ENCODE assay signal across 17 cellular contexts in the genomic region with DNA sequence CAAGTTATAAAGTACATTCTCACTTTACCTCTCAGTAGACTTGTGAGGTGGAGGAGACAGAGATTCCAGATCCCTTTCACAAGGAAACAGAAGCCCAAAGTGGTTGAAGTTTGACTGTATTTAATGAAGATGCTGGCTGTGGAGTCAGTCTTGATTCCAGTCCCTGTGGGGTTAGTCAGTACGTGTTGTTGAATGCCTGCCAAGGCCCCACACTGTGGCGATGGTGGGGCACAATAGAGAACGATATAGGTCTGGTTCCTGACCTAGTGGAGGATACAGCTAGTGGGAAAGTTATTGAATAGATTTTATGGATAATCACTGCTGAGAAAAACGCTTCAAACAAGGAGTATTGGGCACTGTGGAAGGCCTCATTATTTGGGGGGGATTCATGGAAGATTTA.
A peak's percentile ranks its signal among the peaks of the same experiment; 100 is the strongest.
DNase-seq lines count a peak whose midpoint lies in the region; ATAC-seq, FAIRE-seq and TF ChIP-seq lines count a peak whose summit lies in the region.
"Had no signal": no experiment of that assay in that cellular context is flagged by ENCODE, and none has a peak within 500 bp of the region (broad histone marks: within the 10 kb centered on the region; RNA-seq: fewer than 3 reads in every experiment).

No MANE protein-coding gene starts in this region.

- BruUV-seq in A673 (replicated peaks; lab: Mats Ljungman, UMichigan): no TSS peak
- no TSS peak for BruUV-seq in endothelial cell of umbilical vein (replicated peaks; lab: Mats Ljungman, UMichigan)

- intact Hi-C loops in A673 (cut with micrococcal nuclease; ENCODE audit: unreplicated experiment): no loop called here
- intact Hi-C loops in endothelial cell of umbilical vein (cut with micrococcal nuclease): no loop called here
- intact Hi-C loops in thyroid gland (cut with DNase I): no loop called here

- CTCF ChIA-PET in A673 (lab: Charles Lee): no interaction called here
- CTCF ChIA-PET in WTC11 (lab: Charles Lee): no interaction called here
- CTCF ChIA-PET in endothelial cell of umbilical vein (lab: Charles Lee): no interaction called here

- H3K4me3 ChIP-seq in A673 (ENCODE audit: low read depth, low read length, poor library complexity, severe bottlenecking) (no peak overlapping the region), endothelial cell of umbilical vein (replicated peaks in 1 of 3; ENCODE audit: insufficient read depth in 1 of 3, low read depth in 1 of 3, low read length in 3 of 3) (no peak overlapping the region), thyroid gland (replicated peaks in 1 of 3) (no peak overlapping the region)
- H3K4me3 ChIP-seq: BLaER1 treated with 17β-estradiol and CSF1 and Interleukin-3, amounts not matched to agents 10 nM and 100 nM had no signal

- POLR2A ChIA-PET in A673 (lab: Charles Lee; ENCODE audit: low non-redundant PET) (no interaction called here), WTC11 (lab: Charles Lee) (no interaction called here), endothelial cell of umbilical vein (lab: Charles Lee) (no interaction called here)

- TF ChIP-seq POLR2A in endothelial cell of umbilical vein (IDR thresholded peaks at IDR 0.05; ENCODE audit: low read depth, low read length) (no peak), thyroid gland (IDR thresholded peaks at IDR 0.05) (no peak)

- no peak for FAIRE-seq in endothelial cell of umbilical vein (lab: Jason Lieb, UNC)

- H4K20me1 ChIP-seq in endothelial cell of umbilical vein (replicated peaks; ENCODE audit: control insufficient read depth, extremely low read depth, insufficient read depth, low read length): no peaks in the 10 kb centered on the region

- no peak overlapping the region for H3K9ac ChIP-seq in endothelial cell of umbilical vein (replicated peaks; ENCODE audit: extremely low read depth, insufficient read depth, low read length)
- H3K9ac ChIP-seq: BLaER1 treated with 17β-estradiol and CSF1 and Interleukin-3, amounts not matched to agents 10 nM and 100 nM had no signal

- peak overlapping the region; percentile 11; the same call in 1 of the 2 replicates for H3K27ac Mint-ChIP-seq in WTC11
- no peak overlapping the region for H3K27ac Mint-ChIP-seq in chondrocyte (ENCODE audit: unreplicated experiment)
- H3K27ac Mint-ChIP-seq: HFFc6 had no signal

- peak; percentile 61 for DNase-seq in A673 (ENCODE audit: low spot score)
- DNase-seq in M059J (ENCODE audit: low read depth): peak; percentile 35
- DNase-seq in WTC11 (ENCODE audit: low spot score): no peak
- peak; percentile 79 for DNase-seq in endothelial cell of umbilical vein (ENCODE audit: low read depth, low spot score)
- no peak for DNase-seq in kidney glomerular epithelial cell (lab: John Stamatoyannopoulos, UW)
- no peak for DNase-seq in stimulated activated naive CD4-positive, alpha-beta T cell (lab: John Stamatoyannopoulos, UW)
- DNase-seq in thyroid gland: no peak
- no peak for DNase-seq in chondrocyte (ENCODE audit: low spot score)
- DNase-seq: DMS153, HFFc6, Karpas-422, MM.1S, NCI-H1092 treated with DMSO at 0.1 percent for 48 hours, NCI-H1694, NCI-H2107, NCI-H510A had no signal

- H2AFZ ChIP-seq in endothelial cell of umbilical vein (ENCODE audit: low read depth, low read length): no peak overlapping the region

- H3K27ac ChIP-seq in A673 (ENCODE audit: low read depth, low read length, poor library complexity, severe bottlenecking): no peak overlapping the region
- no peak overlapping the region for H3K27ac ChIP-seq in endothelial cell of umbilical vein (ENCODE audit: insufficient read depth, low read depth, low read length)
- H3K27ac ChIP-seq in thyroid gland: no peak overlapping the region
- H3K27ac ChIP-seq: BLaER1 treated with 17β-estradiol and CSF1 and Interleukin-3, amounts not matched to agents 10 nM and 100 nM had no signal

- H3K4me1 Mint-ChIP-seq in WTC11 (peaks cover 7% of the 10 kb centered on the region; the same call in 1 of the 2 replicates), chondrocyte (ENCODE audit: low read depth) (peaks cover 64% of the 10 kb centered on the region)

- H3K79me2 ChIP-seq in endothelial cell of umbilical vein (ENCODE audit: control insufficient read depth, insufficient read depth, low read length): no peaks in the 10 kb centered on the region

- H3K36me3 ChIP-seq in A673 (ENCODE audit: insufficient read depth, low read length, poor library complexity, severe bottlenecking) (no peaks in the 10 kb centered on the region), endothelial cell of umbilical vein (ENCODE audit: control insufficient read depth in 2 of 2, extremely low read depth in 1 of 2, insufficient read depth in 2 of 2, low read length in 2 of 2) (no peaks in the 10 kb centered on the region), thyroid gland (no peaks in the 10 kb centered on the region)
- H3K36me3 ChIP-seq: BLaER1 treated with 17β-estradiol and CSF1 and Interleukin-3, amounts not matched to agents 10 nM and 100 nM had no signal

- ATAC-seq in WTC11: no peak

- H3K9me3 ChIP-seq in A673 (ENCODE audit: low read depth, low read length, poor library complexity, severe bottlenecking) (no peaks in the 10 kb centered on the region), endothelial cell of umbilical vein (replicated peaks; ENCODE audit: control insufficient read depth, insufficient read depth, low read length) (no peaks in the 10 kb centered on the region), thyroid gland (no peaks in the 10 kb centered on the region)

- H3K27me3 Mint-ChIP-seq in WTC11 (ENCODE audit: low read depth) (no peaks in the 10 kb centered on the region), chondrocyte (ENCODE audit: low read depth) (no peaks in the 10 kb centered on the region)

- no peaks in the 10 kb centered on the region for H3K36me3 Mint-ChIP-seq in WTC11
- H3K36me3 Mint-ChIP-seq in chondrocyte (ENCODE audit: low read depth): no peaks in the 10 kb centered on the region

- dilution Hi-C loops in endothelial cell of umbilical vein (cut with MboI; ENCODE audit: extremely low pct_ligation_motif_present, low sequenced_read_pairs): no loop called here

- H3K27me3 ChIP-seq in A673 (replicated peaks; ENCODE audit: insufficient read depth, low read depth, low read length, poor library complexity): no peaks in the 10 kb centered on the region
- H3K27me3 ChIP-seq in endothelial cell of umbilical vein (ENCODE audit: control insufficient read depth in 2 of 2, insufficient read depth in 2 of 2, low read length in 2 of 2): no peaks in the 10 kb centered on the region
- no peaks in the 10 kb centered on the region for H3K27me3 ChIP-seq in thyroid gland
- H3K27me3 ChIP-seq: BLaER1 treated with 17β-estradiol and CSF1 and Interleukin-3, amounts not matched to agents 10 nM and 100 nM had no signal

- TF ChIP-seq CTCF in A673 (conservative IDR thresholded peaks at IDR 0.05; ENCODE audit: low read depth, low read length) (no peak), WTC11 (IDR thresholded peaks at IDR 0.05) (no peak), endothelial cell of umbilical vein (IDR thresholded peaks at IDR 0.05; ENCODE audit: extremely low read depth in 1 of 2, insufficient read depth in 1 of 2, low read depth in 1 of 2, low read length in 2 of 2) (no peak), thyroid gland (IDR thresholded peaks at IDR 0.05) (no peak), chondrocyte (IDR thresholded peaks at IDR 0.05) (no peak)

- H3K9me3 Mint-ChIP-seq in WTC11 (no peaks in the 10 kb centered on the region), chondrocyte (ENCODE audit: low read depth) (no peaks in the 10 kb centered on the region)
- H3K9me3 Mint-ChIP-seq: HFFc6 had no signal

- WGBS in thyroid gland, 2 donors: 54 to 66% methylated on average over 4 of the region's 4 CpGs

- no peaks in the 10 kb centered on the region for H3K4me1 ChIP-seq in A673 (ENCODE audit: insufficient read depth, low read length, poor library complexity, severe bottlenecking)
- peaks cover 8% of the 10 kb centered on the region for H3K4me1 ChIP-seq in endothelial cell of umbilical vein (ENCODE audit: control insufficient read depth, extremely low read depth, insufficient read depth, low read length)
- H3K4me1 ChIP-seq in thyroid gland: peaks cover 10 to 25% of the 10 kb centered on the region in 2 donors

- H3K4me3 Mint-ChIP-seq in WTC11: no peak overlapping the region
- H3K4me3 Mint-ChIP-seq in chondrocyte (ENCODE audit: unreplicated experiment): no peak overlapping the region
- H3K4me3 Mint-ChIP-seq: HFFc6 had no signal

- no peak overlapping the region for H3K4me2 ChIP-seq in endothelial cell of umbilical vein (ENCODE audit: insufficient read depth, low read length)
- H3K4me2 ChIP-seq: BLaER1 treated with 17β-estradiol and CSF1 and Interleukin-3, amounts not matched to agents 10 nM and 100 nM had no signal

- H3K9me1 ChIP-seq in endothelial cell of umbilical vein (replicated peaks; ENCODE audit: control insufficient read depth, extremely low read depth, insufficient read depth, low read length): no peaks in the 10 kb centered on the region

TF ChIP-seq in WTC11, 78 proteins besides CTCF, POLR2A, EP300 and RAD21 (continues in another document):
- TF ChIP-seq SMAD4 (CRISPR knock-in tag; IDR thresholded peaks at IDR 0.05) (no peak), JAZF1 (CRISPR knock-in tag; IDR thresholded peaks at IDR 0.05) (no peak)
- TF ChIP-seq, protein P1, sequence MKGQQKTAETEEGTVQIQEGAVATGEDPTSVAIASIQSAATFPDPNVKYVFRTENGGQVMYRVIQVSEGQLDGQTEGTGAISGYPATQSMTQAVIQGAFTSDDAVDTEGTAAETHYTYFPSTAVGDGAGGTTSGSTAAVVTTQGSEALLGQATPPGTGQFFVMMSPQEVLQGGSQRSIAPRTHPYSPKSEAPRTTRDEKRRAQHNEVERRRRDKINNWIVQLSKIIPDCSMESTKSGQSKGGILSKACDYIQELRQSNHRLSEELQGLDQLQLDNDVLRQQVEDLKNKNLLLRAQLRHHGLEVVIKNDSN (CRISPR knock-in tag; IDR thresholded peaks at IDR 0.05): no peak

TF ChIP-seq in endothelial cell of umbilical vein, 7 proteins besides CTCF, POLR2A, EP300 and RAD21:
- TF ChIP-seq EZH2 (IDR thresholded peaks at IDR 0.05; ENCODE audit: borderline replicate concordance, low read depth, low read length, severe bottlenecking): no peak
- TF ChIP-seq POLR2AphosphoS5 (IDR thresholded peaks at IDR 0.05; ENCODE audit: insufficient read depth, low read depth, low read length): no peak
- TF ChIP-seq, protein P2, sequence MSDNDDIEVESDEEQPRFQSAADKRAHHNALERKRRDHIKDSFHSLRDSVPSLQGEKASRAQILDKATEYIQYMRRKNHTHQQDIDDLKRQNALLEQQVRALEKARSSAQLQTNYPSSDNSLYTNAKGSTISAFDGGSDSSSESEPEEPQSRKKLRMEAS (IDR thresholded peaks at IDR 0.05; ENCODE audit: insufficient read depth, insufficient read length): no peak
- TF ChIP-seq MYC (IDR thresholded peaks at IDR 0.05; ENCODE audit: low read depth, low read length): no peak
- no peak for TF ChIP-seq FOS (IDR thresholded peaks at IDR 0.05; ENCODE audit: borderline replicate concordance, insufficient read depth, low read length)
- no peak for TF ChIP-seq JUN (IDR thresholded peaks at IDR 0.05; ENCODE audit: borderline replicate concordance, insufficient read depth, insufficient read length, low read depth)
- no peak for TF ChIP-seq GATA2 (IDR thresholded peaks at IDR 0.05; ENCODE audit: insufficient read depth, insufficient read length, low read depth, low read length)

Comparison
In these comparisons a context has a peak if more than half of its experiments do, and no peak if none do; other contexts are left out.
1. DNase-seq: peak in A673 (single experiment), M059J (single experiment) and endothelial cell of umbilical vein (single experiment); none in WTC11 (single experiment), kidney glomerular epithelial cell (single experiment), stimulated activated naive CD4-positive, alpha-beta T cell (0 of 6), thyroid gland (0 of 2) and chondrocyte (single experiment).